11 cellular contexts compared by ENCODE assay signal in genomic region chr1:246971969-246972368, GRCh38.
"Had no signal": no experiment of that assay in that cellular context is flagged by ENCODE, and none has a peak within 500 bp of the region (broad histone marks: within the 10 kb centered on the region; RNA-seq: fewer than 3 reads in every experiment).

No MANE protein-coding gene starts in this region.

- H3K9ac ChIP-seq: KMS-11, SK-N-SH had no signal

- H3K27ac Mint-ChIP-seq: IgD-negative memory B cell had no signal

- H3K27ac ChIP-seq: KMS-11 had no signal

- DNase-seq: Kasumi-1, NCI-H1436, NCI-H2081 treated with DMSO at 0.1 percent for 48 hours, NCI-H446, NCI-H510A, NCI-H524 treated with DMSO at 0.1 percent for 48 hours, NCI-H774, SK-N-SH had no signal

- H3K4me3 ChIP-seq: K562 had no signal
